In the genomic region with DNA sequence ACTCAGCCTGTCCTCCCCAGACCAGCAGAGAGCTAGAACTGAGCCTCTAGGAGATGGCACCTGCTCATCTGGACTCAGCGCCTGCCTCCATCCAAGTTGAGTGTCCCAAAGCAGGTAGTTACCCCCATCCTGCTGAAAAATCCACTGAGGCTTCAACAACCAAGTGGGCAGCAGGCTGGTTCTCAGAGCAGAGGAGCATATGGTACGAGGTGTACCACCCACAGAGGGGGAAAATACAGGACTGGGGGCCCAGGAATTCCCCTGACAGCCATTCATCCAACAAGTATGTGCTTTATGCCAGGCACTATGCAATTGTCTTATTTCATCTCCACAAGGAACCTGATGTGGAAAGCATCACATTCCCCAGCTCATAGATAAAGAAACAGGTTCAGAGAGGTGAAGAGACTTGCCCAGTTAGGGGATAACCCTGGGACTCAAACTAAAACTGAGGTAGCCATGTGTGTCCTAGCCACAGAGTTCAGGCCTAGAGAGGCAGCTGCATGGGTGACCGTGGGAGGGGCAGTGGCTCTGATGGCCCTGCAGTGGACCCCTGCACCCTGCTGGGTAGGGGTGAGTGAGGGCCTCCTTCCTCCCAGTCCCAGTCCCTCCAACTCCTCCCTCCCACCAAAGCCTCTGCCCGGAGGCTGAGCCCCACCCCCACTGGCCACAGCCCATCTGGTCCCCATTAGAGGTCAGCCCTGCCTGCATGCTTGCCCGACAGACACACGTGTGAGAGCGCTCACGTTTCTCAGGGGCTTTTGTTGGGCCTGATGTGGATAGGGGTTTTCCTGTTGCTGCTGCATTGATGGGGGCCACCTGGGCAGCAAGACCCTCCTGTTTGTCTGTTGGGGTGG, we compare ENCODE assay signal across 8 cellular contexts. TPM values are rescaled to one million over a fixed set of nuclear protein-coding genes. Genes with fewer than 3 reads are reported as not detected.
A peak's percentile ranks its signal among the peaks of the same experiment; 100 is the strongest.
DNase-seq lines count a peak whose midpoint lies in the region; ATAC-seq and TF ChIP-seq lines count a peak whose summit lies in the region.

No MANE protein-coding gene starts in this region.

- no peaks in the 10 kb centered on the region for H3K27me3 Mint-ChIP-seq in progenitor cell of endocrine pancreas

- ATAC-seq in GM21447 (IDR thresholded peaks at IDR 0.05; ENCODE audit: unreplicated experiment) (peak; percentile 71), HG03521 (IDR thresholded peaks at IDR 0.05; ENCODE audit: unreplicated experiment) (peak; percentile 58), left colon (no peak)

- H3K36me3 Mint-ChIP-seq in progenitor cell of endocrine pancreas (ENCODE audit: insufficient read depth) = no peaks in the 10 kb centered on the region

- H3K27ac Mint-ChIP-seq in progenitor cell of endocrine pancreas = no peak overlapping the region

- TF ChIP-seq CTCF in progenitor cell of endocrine pancreas (IDR thresholded peaks at IDR 0.05; ENCODE audit: unreplicated experiment) = no peak

- peaks cover 15% of the 10 kb centered on the region for H3K4me1 Mint-ChIP-seq in progenitor cell of endocrine pancreas (ENCODE audit: low read depth)

- H3K9me3 Mint-ChIP-seq in progenitor cell of endocrine pancreas (ENCODE audit: low read depth) = no peaks in the 10 kb centered on the region

- DNase-seq in EL (peak; percentile 90), kidney tubule cell (ENCODE audit: low spot score) (peak; percentile 96), left colon (no peak), NCI-H187 treated with DMSO at 0.1 percent for 48 hours (lab: John Stamatoyannopoulos, UW) (no peak), progenitor cell of endocrine pancreas (ENCODE audit: low spot score, unreplicated experiment) (no peak), NCI-H2107 (lab: John Stamatoyannopoulos, UW) (no peak)

- H3K4me3 Mint-ChIP-seq in progenitor cell of endocrine pancreas (ENCODE audit: low read depth) = no peak overlapping the region

- intact Hi-C loops in left colon (cut with DNase I, micrococcal nuclease) = no loop called here

RNA-seq across cellular contexts. Expression of a gene that starts 11.4 kb away (rescaled TPM):
- 10 to 100 TPM in 1 of 2 donors, 1 to 10 TPM in 1; 1.5 to 11.9 TPM for total RNA-seq in left colon
- 14.3 and 14.7 TPM in 2 replicates for total RNA-seq in progenitor cell of endocrine pancreas

RNA-seq across cellular contexts. Expression of a gene that starts 25.3 kb away (rescaled TPM):
- total RNA-seq in left colon (1 to 10 TPM; 3.8 to 7.3 TPM), progenitor cell of endocrine pancreas (0.48 TPM in 1 of 2 replicates, not detected in the other)

RNA-seq across cellular contexts. Expression of a gene that starts 41.3 kb away (rescaled TPM):
- total RNA-seq in left colon = 10 to 100 TPM; 56.7 to 69.4 TPM
- 18.5 and 23.8 TPM in 2 replicates for total RNA-seq in progenitor cell of endocrine pancreas

Comparison
In these comparisons a context has a peak if more than half of its experiments do, and no peak if none do; other contexts are left out.
1. DNase-seq: peak in EL (single experiment) and kidney tubule cell (single experiment); none in left colon (0 of 2), NCI-H187 treated with DMSO at 0.1 percent for 48 hours (single experiment), progenitor cell of endocrine pancreas (single experiment) and NCI-H2107 (single experiment).